Comparison of ENCODE assay signal across 8 cellular contexts in genomic region chr6:78910611-78911134, GRCh38. TPM values are rescaled to one million over a fixed set of nuclear protein-coding genes. Genes with fewer than 3 reads are reported as not detected.
DNase-seq lines count a peak whose midpoint lies in the region; ATAC-seq and TF ChIP-seq lines count a peak whose summit lies in the region.

No MANE protein-coding gene starts in this region.

- BruUV-seq in MCF 10A (replicated peaks; lab: Mats Ljungman, UMichigan): no TSS peak

- no peak overlapping the region for H3K27ac Mint-ChIP-seq in activated naive CD4-positive, alpha-beta T cell treated with anti-CD3 and anti-CD28 coated beads, Interleukin-2, amount 50 U/mL, for 24 hours
- no peak overlapping the region for H3K27ac Mint-ChIP-seq in MCF 10A (ENCODE audit: low read depth, unreplicated experiment)

- peak; percentile 79 for ATAC-seq in HG03432 (IDR thresholded peaks at IDR 0.05; ENCODE audit: unreplicated experiment)
- peak; percentile 84 for ATAC-seq in stimulated activated naive CD8-positive, alpha-beta T cell treated with anti-CD3 and anti-CD28 coated beads, Interleukin-15, Interleukin-2, amounts not matched to agents 100 U/mL and 50 U/mL, for 24 hours

- POLR2A ChIA-PET in MCF 10A (lab: Yijun Ruan, JAX): no interaction called here

- intact Hi-C loops in MCF 10A (cut with micrococcal nuclease): no loop called here

- no peak for DNase-seq in activated naive CD4-positive, alpha-beta T cell (lab: John Stamatoyannopoulos, UW)
- DNase-seq in MCF 10A (ENCODE audit: unreplicated experiment) (no peak), kidney tubule cell (ENCODE audit: low spot score) (peak; percentile 15), NCI-H526 (lab: John Stamatoyannopoulos, UW) (no peak), COLO829 (ENCODE audit: low spot score) (no peak)
- peak; percentile 43 for DNase-seq in stimulated activated naive CD8-positive, alpha-beta T cell treated with anti-CD3 and anti-CD28 coated beads, Interleukin-15, Interleukin-2, amounts not matched to agents 100 U/mL and 50 U/mL, for 24 hours

- TF ChIP-seq CTCF in MCF 10A (IDR thresholded peaks at IDR 0.05; ENCODE audit: unreplicated experiment): no peak

- peaks cover 17% of the 10 kb centered on the region for H3K4me1 Mint-ChIP-seq in activated naive CD4-positive, alpha-beta T cell treated with anti-CD3 and anti-CD28 coated beads, Interleukin-2, amount 50 U/mL, for 24 hours
- H3K4me1 Mint-ChIP-seq in MCF 10A (ENCODE audit: insufficient read depth, unreplicated experiment): peaks cover 23% of the 10 kb centered on the region

- peaks cover 19% of the 10 kb centered on the region for H3K36me3 Mint-ChIP-seq in activated naive CD4-positive, alpha-beta T cell treated with anti-CD3 and anti-CD28 coated beads, Interleukin-2, amount 50 U/mL, for 24 hours
- H3K36me3 Mint-ChIP-seq in MCF 10A (ENCODE audit: insufficient read depth, unreplicated experiment): no peaks in the 10 kb centered on the region

- peaks cover 33% of the 10 kb centered on the region for H3K27me3 Mint-ChIP-seq in activated naive CD4-positive, alpha-beta T cell treated with anti-CD3 and anti-CD28 coated beads, Interleukin-2, amount 50 U/mL, for 24 hours
- no peaks in the 10 kb centered on the region for H3K27me3 Mint-ChIP-seq in MCF 10A (ENCODE audit: insufficient read depth, unreplicated experiment)

- CTCF ChIA-PET in MCF 10A (lab: Yijun Ruan, JAX): no interaction called here

- H3K9me3 Mint-ChIP-seq in activated naive CD4-positive, alpha-beta T cell treated with anti-CD3 and anti-CD28 coated beads, Interleukin-2, amount 50 U/mL, for 24 hours: peaks cover under 1% of the 10 kb centered on the region
- peaks cover 4% of the 10 kb centered on the region for H3K9me3 Mint-ChIP-seq in MCF 10A (ENCODE audit: unreplicated experiment)

- peak overlapping the region; percentile 38 for H3K4me3 Mint-ChIP-seq in activated naive CD4-positive, alpha-beta T cell treated with anti-CD3 and anti-CD28 coated beads, Interleukin-2, amount 50 U/mL, for 24 hours
- H3K4me3 Mint-ChIP-seq in MCF 10A (ENCODE audit: unreplicated experiment): peak overlapping the region; percentile 63

RNA-seq across cellular contexts. Expression of gene IRAK1BP1, which starts 43.3 kb away (rescaled TPM):
- 4.6 and 6.6 TPM in 2 replicates for total RNA-seq in MCF 10A (2022)

Comparison
In these comparisons a context has a peak if more than half of its experiments do, and no peak if none do; other contexts are left out.
1. DNase-seq: peak in kidney tubule cell (single experiment) and stimulated activated naive CD8-positive, alpha-beta T cell treated with anti-CD3 and anti-CD28 coated beads, Interleukin-15, Interleukin-2, amounts not matched to agents 100 U/mL and 50 U/mL, for 24 hours (single experiment); none in activated naive CD4-positive, alpha-beta T cell (0 of 4), MCF 10A (single experiment), NCI-H526 (0 of 2) and COLO829 (single experiment).